ENCODE assay signal across 1 cellular context in genomic region chr3:154730221-154730620, GRCh38.
TF ChIP-seq lines count a peak whose summit lies in the region.

No MANE protein-coding gene starts in this region.

TF ChIP-seq in GM12878, 131 proteins besides CTCF, POLR2A, EP300 and RAD21 (continued from another document):
- TF ChIP-seq, protein P1, sequence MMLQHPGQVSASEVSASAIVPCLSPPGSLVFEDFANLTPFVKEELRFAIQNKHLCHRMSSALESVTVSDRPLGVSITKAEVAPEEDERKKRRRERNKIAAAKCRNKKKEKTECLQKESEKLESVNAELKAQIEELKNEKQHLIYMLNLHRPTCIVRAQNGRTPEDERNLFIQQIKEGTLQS (IDR thresholded peaks at IDR 0.05; ENCODE audit: borderline replicate concordance, extremely low read depth, low read depth, low read length), result no peak
- TF ChIP-seq SREBF2 (IDR thresholded peaks at IDR 0.05; ENCODE audit: low read length) (no peak), CBFB (IDR thresholded peaks at IDR 0.05; ENCODE audit: low read depth) (no peak), NFXL1 (IDR thresholded peaks at IDR 0.05; ENCODE audit: borderline replicate concordance) (no peak), EGR1 (IDR thresholded peaks at IDR 0.05; ENCODE audit: borderline replicate concordance in 1 of 2, low read depth in 2 of 2, low read length in 2 of 2) (no peak), CBX3 (IDR thresholded peaks at IDR 0.05; ENCODE audit: borderline replicate concordance, low read depth) (no peak), NR2F1 (conservative IDR thresholded peaks at IDR 0.05) (no peak), PAX5 (IDR thresholded peaks at IDR 0.05; ENCODE audit: borderline replicate concordance, low read depth, low read length) (no peak), POU2F2 (IDR thresholded peaks at IDR 0.05; ENCODE audit: borderline replicate concordance, low read depth, low read length) (no peak), FOS (IDR thresholded peaks at IDR 0.05; ENCODE audit: borderline replicate concordance, extremely low read depth, insufficient read length) (no peak)
